In genomic region chr15:101277038-101277822, GRCh38 we compare ENCODE assay signal across 8 cellular contexts.
A peak's percentile ranks its signal among the peaks of the same experiment; 100 is the strongest.
DNase-seq lines count a peak whose midpoint lies in the region; ATAC-seq and TF ChIP-seq lines count a peak whose summit lies in the region.

Gene SELENOS, minus strand, starts transcription at chr15:101277485. Its CDS starts 68 bp downstream, at chr15:101277417.

- peaks cover 8% of the 10 kb centered on the region for H3K4me1 ChIP-seq in ACC112 (ENCODE audit: control insufficient read depth, insufficient read depth, low read length, unreplicated experiment)

- no peaks in the 10 kb centered on the region for H3K27me3 ChIP-seq in ACC112 (ENCODE audit: insufficient read depth, low read length)

- peak; percentile 62 for TF ChIP-seq POLR2A in GM18526 (IDR thresholded peaks at IDR 0.05; ENCODE audit: extremely low read depth, insufficient read length)

- DNase-seq in NCI-H2196 (lab: John Stamatoyannopoulos, UW; ENCODE audit: unreplicated experiment) (peak; percentile 80), islet precursor cell (peak; percentile 91)
- peak; percentile 84 for DNase-seq in central memory CD4-positive, alpha-beta T cell
- DNase-seq in stimulated activated CD4-positive, alpha-beta T cell treated with anti-CD3 and anti-CD28 coated beads, Interleukin-12 subunit alpha, Interleukin-12 subunit beta, amount 100 ng/mL, for 48 hours (ENCODE audit: low read depth in 2 of 3, low spot score in 1 of 3) = peak; percentile 69 to 89 (median 76)

- peaks cover 33% of the 10 kb centered on the region for H3K36me3 ChIP-seq in ACC112 (ENCODE audit: insufficient read depth, low read length)

- H3K79me2 ChIP-seq in ACC112 (ENCODE audit: control insufficient read depth, insufficient read depth, low read length, unreplicated experiment) = peaks cover 28% of the 10 kb centered on the region

- H2AFZ ChIP-seq in ACC112 (ENCODE audit: low read length, unreplicated experiment) = peak within 1 kb of the TSS; percentile 52

- peak within 1 kb of the TSS; percentile 77 for H3K27ac ChIP-seq in ACC112 (ENCODE audit: low read depth, low read length)

- ATAC-seq in HG03060 (IDR thresholded peaks at IDR 0.05; ENCODE audit: low read depth, unreplicated experiment) = peak; percentile 24
- peak; percentile 94 to 95 for ATAC-seq in activated CD4-positive, CD25-positive, alpha-beta regulatory T cell treated with anti-CD3 and anti-CD28 coated beads, Interleukin-2, amount 50 U/mL, for 24 hours

- H3K4me3 ChIP-seq in ACC112 (ENCODE audit: low read depth, low read length) = peak within 1 kb of the TSS; percentile 89

Comparison
In these comparisons a context has a peak if more than half of its experiments do, and no peak if none do; other contexts are left out.
1. Peak in every context shown above with its lines: DNase-seq, ATAC-seq, H3K4me3 ChIP-seq and H3K27ac ChIP-seq.